ENCODE assay signal across 13 cellular contexts in genomic region chr2:96353032-96353561, GRCh38. TPM values are rescaled to one million over a fixed set of nuclear protein-coding genes. Genes with fewer than 3 reads are reported as not detected.
A peak's percentile ranks its signal among the peaks of the same experiment; 100 is the strongest.
DNase-seq lines count a peak whose midpoint lies in the region; ATAC-seq and TF ChIP-seq lines count a peak whose summit lies in the region.
"Had no signal": no experiment of that assay in that cellular context is flagged by ENCODE, and none has a peak within 500 bp of the region (broad histone marks: within the 10 kb centered on the region; RNA-seq: fewer than 3 reads in every experiment).

No MANE protein-coding gene starts in this region.

- TF ChIP-seq CTCF in heart right ventricle (IDR thresholded peaks at IDR 0.05), result no peak

- H3K27ac ChIP-seq in heart right ventricle, result peak overlapping the region in 9 of 10 donors; percentile 8 to 89 (median 73)

- H3K4me3 ChIP-seq in heart right ventricle, result no peak overlapping the region
- H3K4me3 ChIP-seq: tibial nerve had no signal

- H3K4me1 ChIP-seq in heart right ventricle, result peaks cover 0 to 36% (median 18%) of the 10 kb centered on the region in 9 donors

- H3K27me3 ChIP-seq in heart right ventricle, result no peaks in the 10 kb centered on the region
- H3K27me3 ChIP-seq: tibial nerve had no signal

- WGBS in heart right ventricle, 2 donors, result 38 to 55% methylated on average over 9 of the region's 9 CpGs

- DNase-seq in HUDEP-2 (lab: John Stamatoyannopoulos, UW; ENCODE audit: unreplicated experiment in 76 of 76), result peak in 75 of 76 experiments; percentile 10 to 91 (median 81)
- DNase-seq in SHP77 treated with DMSO at 0.1 percent for 48 hours (lab: John Stamatoyannopoulos, UW), result peak; percentile 81
- peak; percentile 70 to 77 for DNase-seq in heart right ventricle
- peak; percentile 21 for DNase-seq in stromal cell of bone marrow (ENCODE audit: low read depth)
- no peak for DNase-seq in cerebellar cortex (ENCODE audit: low spot score)
- no peak for DNase-seq in SK-N-DZ (ENCODE audit: low spot score)
- no peak for DNase-seq in HuH-7.5 (ENCODE audit: low spot score)
- DNase-seq: activated CD8-positive, alpha-beta T cell treated with anti-CD3 and anti-CD28 coated beads, Interleukin-2, amount 10 ng/mL, durations not matched to agents 7 days and 5 days; central memory CD4-positive, alpha-beta T cell; stimulated activated CD4-positive, alpha-beta T cell treated with anti-CD3 and anti-CD28 coated beads, Interleukin-15, amount 100 ng/mL, for 24 hours had no signal

- H3K9me3 ChIP-seq in heart right ventricle, result no peaks in the 10 kb centered on the region
- H3K9me3 ChIP-seq: tibial nerve had no signal

- H3K36me3 ChIP-seq in heart right ventricle, result peaks cover 0 to 32% (median 0%) of the 10 kb centered on the region in 9 donors
- H3K36me3 ChIP-seq: tibial nerve had no signal

- intact Hi-C loops in heart right ventricle (cut with DNase I), result loop anchor here in 2 of 10 donors (2.0 to 10.0 kb wide), 3 partner anchors 48 to 88 kb away; partner anchors contain the start of genes CIAO1 (in 1 of the 2), SNRNP200 (in 1 of the 2) and TMEM127 (in 1 of the 2)

- ATAC-seq in heart right ventricle (peak; percentile 32 to 78 (median 57)), GM21737 (IDR thresholded peaks at IDR 0.05; ENCODE audit: unreplicated experiment) (no peak)
- ATAC-seq: activated CD8-positive, alpha-beta T cell treated with anti-CD3 and anti-CD28 coated beads, Interleukin-2, amount 10 ng/mL, durations not matched to agents 7 days and 5 days; Panc1 had no signal

RNA-seq across cellular contexts. Expression of gene NCAPH, which starts 17.5 kb away (rescaled TPM):
- total RNA-seq in heart right ventricle, result 1 to 10 TPM in 2 of 10 donors, under 1 TPM in 8; 0.21 to 3.4 (median 0.51) TPM
- polyA plus RNA-seq in heart right ventricle, result under 1 TPM; 0.35 to 0.95 TPM
- 64.3 and 69.5 TPM in 2 replicates for polyA plus RNA-seq in SK-N-DZ (2014; cell fraction: cytosol; rRNA removed)
- 54.5 and 58.5 TPM in 2 replicates for polyA plus RNA-seq in SK-N-DZ (2014; cell fraction: nucleus; rRNA removed)

RNA-seq across cellular contexts. Expression of gene ITPRIPL1, which starts 28.0 kb away (rescaled TPM):
- total RNA-seq in heart right ventricle, result 1 to 10 TPM in 7 of 10 donors, under 1 TPM in 3; 0.30 to 3.4 (median 1.2) TPM
- 1 to 10 TPM in 1 of 2 donors, under 1 TPM in 1; 0.68 to 1.1 TPM for polyA plus RNA-seq in heart right ventricle
- polyA plus RNA-seq in SK-N-DZ (2014; cell fraction: cytosol; rRNA removed), result 34.4 and 44.3 TPM in 2 replicates
- polyA plus RNA-seq in SK-N-DZ (2014; cell fraction: nucleus; rRNA removed), result 23.5 and 26.4 TPM in 2 replicates

RNA-seq across cellular contexts. Expression of gene SNRNP200, which starts 47.8 kb away (rescaled TPM):
- 10 to 100 TPM; 56.2 to 70.5 (median 63.6) TPM for total RNA-seq in heart right ventricle
- 10 to 100 TPM; 49.2 to 67.5 TPM for polyA plus RNA-seq in heart right ventricle
- 97.2 and 106 TPM in 2 replicates for polyA plus RNA-seq in SK-N-DZ (2014; cell fraction: cytosol; rRNA removed)
- polyA plus RNA-seq in SK-N-DZ (2014; cell fraction: nucleus; rRNA removed), result 172 and 277 TPM in 2 replicates

Comparison
In these comparisons a context has a peak if more than half of its experiments do, and no peak if none do; other contexts are left out.
1. DNase-seq: peak in HUDEP-2 (75 of 76), SHP77 treated with DMSO at 0.1 percent for 48 hours (single experiment), heart right ventricle (2 of 2) and stromal cell of bone marrow (single experiment); none in cerebellar cortex (single experiment), SK-N-DZ (single experiment) and HuH-7.5 (single experiment).